In the genomic region with DNA sequence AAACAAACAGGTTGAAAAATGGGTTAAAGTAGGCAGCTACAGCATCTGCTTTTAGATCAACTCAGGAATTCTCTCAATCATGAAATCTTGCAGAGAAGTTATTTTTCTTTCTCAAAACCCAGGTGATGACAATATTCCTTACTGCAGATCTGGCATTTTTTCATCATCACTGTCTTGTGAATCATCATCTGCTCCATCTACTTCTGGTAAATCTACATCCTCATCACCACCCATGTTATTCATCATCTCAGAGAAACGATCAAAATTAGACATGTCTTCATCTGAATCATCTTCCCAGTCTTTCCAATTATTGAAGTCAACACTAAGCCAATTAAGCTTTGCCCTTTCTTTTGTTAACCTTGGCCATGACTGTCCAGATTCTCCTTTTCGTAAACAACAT, we compare ENCODE assay signal across 1 cellular context.
TF ChIP-seq lines count a peak whose summit lies in the region.

No MANE protein-coding gene starts in this region.

TF ChIP-seq in K562, 482 proteins besides CTCF, POLR2A, EP300 and RAD21:
- TF ChIP-seq NELFE (IDR thresholded peaks at IDR 0.05; ENCODE audit: insufficient read depth, insufficient read length), result no peak
- no peak for TF ChIP-seq CEBPG (CRISPR knock-in tag; IDR thresholded peaks at IDR 0.05)
- TF ChIP-seq CEBPG (tag; conservative IDR thresholded peaks at IDR 0.05 in 1 of 2, IDR thresholded peaks at IDR 0.05 in 1 of 2), result peak in 1 of 2 experiments; percentile 41; a peak in 2 of 4 replicates
